In genomic region chr1:45687014-45687752, GRCh38 we compare ENCODE assay signal across 8 cellular contexts. TPM values are rescaled to one million over a fixed set of nuclear protein-coding genes. Genes with fewer than 3 reads are reported as not detected.
A peak's percentile ranks its signal among the peaks of the same experiment; 100 is the strongest.
DNase-seq lines count a peak whose midpoint lies in the region; ATAC-seq and TF ChIP-seq lines count a peak whose summit lies in the region.

No MANE protein-coding gene starts in this region.

- peak; percentile 92 for ATAC-seq in lung (ENCODE audit: insufficient read depth, low FRiP score)

- H3K4me3 ChIP-seq in lung: peak overlapping the region; percentile 92

- peaks cover 3 to 13% of the 10 kb centered on the region in 2 donors for H3K4me1 ChIP-seq in lung (ENCODE audit: control insufficient read depth in 2 of 2, insufficient read depth in 2 of 2, low read length in 2 of 2)

- peak overlapping the region; percentile 98 to 99 for H3K27ac ChIP-seq in lung (ENCODE audit: low read depth in 1 of 2, low read length in 1 of 2)

- WGBS in lung, 2 donors: 1% methylated on average over 44 of the region's 44 CpGs

- no peaks in the 10 kb centered on the region for H3K27me3 ChIP-seq in lung (ENCODE audit: control insufficient read depth, insufficient read depth)

- no peak for TF ChIP-seq CTCF in GM20000 (IDR thresholded peaks at IDR 0.05; ENCODE audit: extremely low read depth, missing control alignments)
- no peak for TF ChIP-seq CTCF in lung (IDR thresholded peaks at IDR 0.05; ENCODE audit: control extremely low read depth, extremely low read depth)

- DNase-seq in COLO668 (lab: John Stamatoyannopoulos, UW; ENCODE audit: unreplicated experiment) (peak; percentile 100), GM20000 (ENCODE audit: low spot score) (peak; percentile 90), HS-5 (ENCODE audit: low read depth) (peak; percentile 96), NK-92 (lab: John Stamatoyannopoulos, UW; ENCODE audit: unreplicated experiment) (peak; percentile 87), lung (ENCODE audit: low spot score) (peak; percentile 97)
- DNase-seq in activated CD8-positive, alpha-beta memory T cell treated with anti-CD3 and anti-CD28 coated beads for 24 hours: peak; percentile 95
- DNase-seq in effector CD8-positive, alpha-beta T cell (lab: John Stamatoyannopoulos, UW): peak; percentile 94
- peak; percentile 84 to 95 (median 93) for DNase-seq in stimulated activated CD4-positive, alpha-beta T cell treated with anti-CD3 and anti-CD28 coated beads, TNF-alpha, amount 100 ng/mL, for 4 hours (ENCODE audit: low read depth in 3 of 3)

- H3K9me3 ChIP-seq in lung (ENCODE audit: control insufficient read depth in 2 of 2, insufficient read depth in 1 of 2, low read length in 1 of 2): no peaks in the 10 kb centered on the region

- H3K36me3 ChIP-seq in lung (ENCODE audit: control insufficient read depth in 2 of 2, insufficient read depth in 2 of 2, low read length in 2 of 2): peaks cover 0 to 3% of the 10 kb centered on the region in 2 donors

RNA-seq across cellular contexts. Expression of gene TMEM69, which starts 0.8 kb away (rescaled TPM):
- 10 to 100 TPM; 13.8 to 17.4 TPM for total RNA-seq in lung
- 10 to 100 TPM; 16.3 to 26.1 TPM for polyA plus RNA-seq in lung

RNA-seq across cellular contexts. Expression of gene GPBP1L1, which starts 0.8 kb away (rescaled TPM):
- total RNA-seq in lung: 100 to 1,000 TPM; 107 to 153 TPM
- 10 to 100 TPM; 40.4 to 54.1 TPM for polyA plus RNA-seq in lung

Comparison
In these comparisons a context has a peak if more than half of its experiments do, and no peak if none do; other contexts are left out.
1. Peak in every context shown above with its lines: DNase-seq, ATAC-seq, H3K4me3 ChIP-seq and H3K27ac ChIP-seq.